In genomic region chr17:43831633-43832032, GRCh38 we compare ENCODE assay signal across 12 cellular contexts. TPM values are rescaled to one million over a fixed set of nuclear protein-coding genes. Genes with fewer than 3 reads are reported as not detected.
DNase-seq lines count a peak whose midpoint lies in the region; ATAC-seq, FAIRE-seq and TF ChIP-seq lines count a peak whose summit lies in the region.
"Had no signal": no experiment of that assay in that cellular context is flagged by ENCODE, and none has a peak within 500 bp of the region (broad histone marks: within the 10 kb centered on the region; RNA-seq: fewer than 3 reads in every experiment).

No MANE protein-coding gene starts in this region.

- DNase-seq in A549 (ENCODE audit: low read depth in 1 of 2, low spot score in 1 of 2), result no peak
- DNase-seq in G401 (ENCODE audit: low spot score), result peak; percentile 57
- no peak for DNase-seq in breast epithelium (ENCODE audit: low spot score in 2 of 2)
- peak; percentile 66 for DNase-seq in lung (ENCODE audit: low spot score)
- no peak for DNase-seq in NCI-H510A treated with DMSO at 0.1 percent for 48 hours (lab: John Stamatoyannopoulos, UW)
- no peak for DNase-seq in esophagus muscularis mucosa (ENCODE audit: extremely low spot score)
- no peak for DNase-seq in ascending aorta (ENCODE audit: low spot score in 2 of 2)
- DNase-seq: NCI-H1092, NCI-H69, SW 1271 had no signal

- TF ChIP-seq EP300 in A549 (IDR thresholded peaks at IDR 0.05) (no peak), esophagus muscularis mucosa (IDR thresholded peaks at IDR 0.05) (no peak)

- H3K4me3 ChIP-seq in A549 (peak overlapping the region; percentile 80), breast epithelium (peak overlapping the region in 2 of 3 donors; percentile 88 to 90), lung (no peak overlapping the region), esophagus muscularis mucosa (no peak overlapping the region), ascending aorta (peak overlapping the region in 1 of 2 donors; percentile 91)

- H3K4me1 ChIP-seq in A549 (peaks cover 24% of the 10 kb centered on the region), breast epithelium (peaks cover 0 to 7% of the 10 kb centered on the region in 2 donors), lung (ENCODE audit: control insufficient read depth in 2 of 2, insufficient read depth in 2 of 2, low read length in 2 of 2) (peaks cover 4 to 6% of the 10 kb centered on the region in 2 donors), esophagus muscularis mucosa (peaks cover 20 to 28% (median 24%) of the 10 kb centered on the region in 4 donors), ascending aorta (peaks cover 0 to 12% of the 10 kb centered on the region in 2 donors)

- ATAC-seq in A549, result no peak
- no peak for ATAC-seq in lung (ENCODE audit: insufficient read depth, low FRiP score)
- ATAC-seq in GM19463 (IDR thresholded peaks at IDR 0.05; ENCODE audit: unreplicated experiment), result no peak

- 90% methylated on average over 8 of the region's 8 CpGs for WGBS in A549 (ENCODE audit: missing lambda C conversion rate)
- WGBS in lung, 2 donors, result 54 to 82% methylated on average over 8 of the region's 8 CpGs
- WGBS in esophagus muscularis mucosa, result 84% methylated on average over 8 of the region's 8 CpGs

- in situ Hi-C loops in G401 (cut with HindIII; ENCODE audit: low sequenced_read_pairs), result no loop called here

- intact Hi-C loops in breast epithelium (cut with DNase I; ENCODE audit: low total_unique reads), result loop anchor here (10.0 kb wide), 1 partner anchor 57 kb away; the partner anchor contains the start of gene DUSP3
- intact Hi-C loops in esophagus muscularis mucosa (cut with DNase I), result loop anchor here (5.0 kb wide), 1 partner anchor 49 kb away; the partner anchor contains the start of gene CFAP97D1
- intact Hi-C loops in ascending aorta (cut with DNase I), result loop anchor here (2.0 kb wide), 1 partner anchor 53 kb away; the partner anchor contains the start of gene DUSP3

- peak overlapping the region; percentile 90 for H3K4me2 ChIP-seq in A549

- H3K27ac ChIP-seq in A549 (peak overlapping the region; percentile 91 to 98), breast epithelium (no peak overlapping the region), lung (ENCODE audit: low read depth in 1 of 2, low read length in 1 of 2) (peak overlapping the region; percentile 4 to 87), esophagus muscularis mucosa (replicated peaks in 1 of 4) (no peak overlapping the region), ascending aorta (peak overlapping the region in 1 of 2 donors; percentile 11)

- no peaks in the 10 kb centered on the region for H3K9me3 ChIP-seq in A549
- no peaks in the 10 kb centered on the region for H3K9me3 ChIP-seq in breast epithelium
- no peaks in the 10 kb centered on the region for H3K9me3 ChIP-seq in lung (ENCODE audit: control insufficient read depth in 2 of 2, insufficient read depth in 1 of 2, low read length in 1 of 2)
- H3K9me3 ChIP-seq in esophagus muscularis mucosa, result no peaks in the 10 kb centered on the region
- H3K9me3 ChIP-seq in ascending aorta, result no peaks in the 10 kb centered on the region

- no peaks in the 10 kb centered on the region for H3K27me3 ChIP-seq in breast epithelium
- H3K27me3 ChIP-seq in lung (ENCODE audit: control insufficient read depth, insufficient read depth), result no peaks in the 10 kb centered on the region
- no peaks in the 10 kb centered on the region for H3K27me3 ChIP-seq in esophagus muscularis mucosa
- no peaks in the 10 kb centered on the region for H3K27me3 ChIP-seq in ascending aorta

- TF ChIP-seq POLR2A in A549 (IDR thresholded peaks at IDR 0.05; ENCODE audit: low read length), result no peak
- TF ChIP-seq POLR2A in breast epithelium (IDR thresholded peaks at IDR 0.05), result no peak
- TF ChIP-seq POLR2A in esophagus muscularis mucosa (IDR thresholded peaks at IDR 0.05; ENCODE audit: low read depth), result no peak

- TF ChIP-seq RAD21 in A549 (conservative IDR thresholded peaks at IDR 0.05 in 1 of 2, IDR thresholded peaks at IDR 0.05 in 1 of 2), result no peak

- CTCF ChIA-PET in A549 (lab: Yijun Ruan, JAX), result interaction anchor here (0.6 to 5.9 kb wide), 7 partner anchors 10 to 392 kb away, joined by 3 to 31 read pairs (median 4); partner anchors contain the start of genes CD300LG and MPP2

- H3K36me3 ChIP-seq in breast epithelium, result no peaks in the 10 kb centered on the region
- H3K36me3 ChIP-seq in lung (ENCODE audit: control insufficient read depth in 2 of 2, insufficient read depth in 2 of 2, low read length in 2 of 2), result peaks cover 2 to 12% of the 10 kb centered on the region in 2 donors
- H3K36me3 ChIP-seq in esophagus muscularis mucosa, result peaks cover 0 to 48% (median 34%) of the 10 kb centered on the region in 4 donors
- peaks cover 10 to 31% of the 10 kb centered on the region in 2 donors for H3K36me3 ChIP-seq in ascending aorta

- POLR2A ChIA-PET in A549 (lab: Yijun Ruan, JAX), result no interaction called here

- no peak for FAIRE-seq in A549 (lab: Jason Lieb, UNC)

- TF ChIP-seq CTCF in A549 (IDR thresholded peaks at IDR 0.05) (no peak), breast epithelium (IDR thresholded peaks at IDR 0.05) (no peak), lung (IDR thresholded peaks at IDR 0.05; ENCODE audit: control extremely low read depth, extremely low read depth) (no peak), esophagus muscularis mucosa (IDR thresholded peaks at IDR 0.05) (no peak), ascending aorta (IDR thresholded peaks at IDR 0.05) (no peak)

TF ChIP-seq in A549, 52 proteins besides CTCF, POLR2A, EP300 and RAD21 (continues in another document):
- TF ChIP-seq CBX2 (IDR thresholded peaks at IDR 0.05; ENCODE audit: borderline replicate concordance, low read depth), result no peak
- TF ChIP-seq MAFK (IDR thresholded peaks at IDR 0.05; ENCODE audit: partially characterized antibody), result no peak
- TF ChIP-seq ZC3H11A (IDR thresholded peaks at IDR 0.05), result no peak
- TF ChIP-seq HEYL (CRISPR knock-in tag; IDR thresholded peaks at IDR 0.05), result no peak
- TF ChIP-seq CHD4 (IDR thresholded peaks at IDR 0.05; ENCODE audit: borderline replicate concordance), result no peak
- no peak for TF ChIP-seq POLR2AphosphoS2 (conservative IDR thresholded peaks at IDR 0.05; ENCODE audit: low read length)
- TF ChIP-seq MAZ (IDR thresholded peaks at IDR 0.05; ENCODE audit: borderline replicate concordance, low read depth, low read length), result no peak
- no peak for TF ChIP-seq EHMT2 (IDR thresholded peaks at IDR 0.05; ENCODE audit: low read depth)
- TF ChIP-seq ATOH8 (CRISPR knock-in tag; IDR thresholded peaks at IDR 0.05; ENCODE audit: low read depth), result no peak

RNA-seq across cellular contexts. Expression of gene MPP3, which starts 1.3 kb away (rescaled TPM):
- 15.5 and 20.3 TPM in 2 replicates for polyA plus RNA-seq in A549 (2011; rRNA removed)
- polyA plus RNA-seq in A549 (2012; cell fraction: cytosol; rRNA removed), result 22.5 and 23.2 TPM in 2 replicates
- polyA plus RNA-seq in A549 (2012; cell fraction: nucleus; rRNA removed), result 121 and 123 TPM in 2 replicates
- polyA plus RNA-seq in A549 (2017; fragmentation: RNase III; extraction: RNeasy Plus Mini Kit Qiagen cat#74134 plus additional on column Dnase treatment), result 21.4 to 27.4 TPM (median 25.3 TPM) in 3 replicates
- polyA minus RNA-seq in A549 (2011; rRNA and poly(A)+ RNA removed), result 11.6 and 14.8 TPM in 2 replicates
- 2.1 and 2.2 TPM in 2 replicates for total RNA-seq in G401 (2014; rRNA removed; shearing (Covaris generic))
- 10 to 100 TPM; 24.2 to 26.3 (median 26.2) TPM for total RNA-seq in breast epithelium
- 10 to 100 TPM; 32.2 to 38.7 TPM for total RNA-seq in lung
- 10 to 100 TPM in 1 of 2 donors, 1 to 10 TPM in 1; 9.9 to 17.0 TPM for polyA plus RNA-seq in lung
- total RNA-seq in esophagus muscularis mucosa, result 1 to 10 TPM; 5.0 to 9.9 (median 6.2) TPM
- 37.0 TPM for total RNA-seq in ascending aorta

RNA-seq across cellular contexts. Expression of gene CD300LG, which starts 15.3 kb away (rescaled TPM):
- polyA plus RNA-seq in A549 (2011; rRNA removed), result not detected in 2 replicates
- 0.03 TPM in 1 of 2 replicates, not detected in the other for polyA plus RNA-seq in A549 (2012; cell fraction: cytosol; rRNA removed)
- not detected in 2 replicates for polyA plus RNA-seq in A549 (2012; cell fraction: nucleus; rRNA removed)
- polyA plus RNA-seq in A549 (2017; fragmentation: RNase III; extraction: RNeasy Plus Mini Kit Qiagen cat#74134 plus additional on column Dnase treatment), result not detected in 3 replicates
- polyA minus RNA-seq in A549 (2011; rRNA and poly(A)+ RNA removed), result not detected in 2 replicates
- total RNA-seq in G401 (2014; rRNA removed; shearing (Covaris generic)), result 0.31 TPM in 1 of 2 replicates, not detected in the other
- total RNA-seq in breast epithelium, result 10 to 100 TPM; 17.9 to 69.2 (median 51.0) TPM
- total RNA-seq in lung, result 1 to 10 TPM; 1.1 to 6.8 TPM
- 1 to 10 TPM; 1.4 to 3.6 TPM for polyA plus RNA-seq in lung
- total RNA-seq in esophagus muscularis mucosa, result 10 to 100 TPM in 1 of 4 donors, 1 to 10 TPM in 2, under 1 TPM in 1; 0.83 to 12.0 (median 7.3) TPM
- 45.9 TPM for total RNA-seq in ascending aorta
- total RNA-seq: kidney epithelial cell had no signal

RNA-seq across cellular contexts. Expression of gene CFAP97D1, which starts 51.4 kb away (rescaled TPM):
- polyA plus RNA-seq in A549 (2011; rRNA removed), result 0.04 TPM in 1 of 2 replicates, not detected in the other
- 0.01 TPM in 2 replicates for polyA plus RNA-seq in A549 (2012; cell fraction: cytosol; rRNA removed)
- polyA plus RNA-seq in A549 (2012; cell fraction: nucleus; rRNA removed), result 0.02 TPM in 1 of 2 replicates, not detected in the other
- polyA plus RNA-seq in A549 (2017; fragmentation: RNase III; extraction: RNeasy Plus Mini Kit Qiagen cat#74134 plus additional on column Dnase treatment), result 0.03 to 0.04 TPM in 2 of 3 replicates, not detected in the other
- polyA minus RNA-seq in A549 (2011; rRNA and poly(A)+ RNA removed), result not detected in 2 replicates
- not detected in 2 replicates for total RNA-seq in G401 (2014; rRNA removed; shearing (Covaris generic))
- under 1 TPM in 1 of 3 donors, not detected in 2; 0.16 TPM for total RNA-seq in breast epithelium
- under 1 TPM in 1 of 2 donors, not detected in 1; 0.06 TPM for total RNA-seq in lung
- polyA plus RNA-seq in lung, result under 1 TPM; 0.01 to 0.02 TPM
- under 1 TPM in 1 of 4 donors, not detected in 3; 0.19 TPM for total RNA-seq in esophagus muscularis mucosa
- total RNA-seq in ascending aorta, result not detected
- total RNA-seq: kidney epithelial cell had no signal

RNA-seq across cellular contexts. Expression of gene DUSP3, which starts 52.9 kb away (rescaled TPM):
- polyA plus RNA-seq in A549 (2011; rRNA removed) (60.2 and 62.2 TPM in 2 replicates), A549 (2017; fragmentation: RNase III; extraction: RNeasy Plus Mini Kit Qiagen cat#74134 plus additional on column Dnase treatment) (54.7 to 60.0 TPM (median 57.2 TPM) in 3 replicates), lung (10 to 100 TPM; 50.5 to 82.6 TPM)
- polyA plus RNA-seq in A549 (2012; cell fraction: cytosol; rRNA removed), result 46.2 and 54.5 TPM in 2 replicates
- 46.7 and 58.3 TPM in 2 replicates for polyA plus RNA-seq in A549 (2012; cell fraction: nucleus; rRNA removed)
- 58.8 and 70.6 TPM in 2 replicates for polyA minus RNA-seq in A549 (2011; rRNA and poly(A)+ RNA removed)
- total RNA-seq in G401 (2014; rRNA removed; shearing (Covaris generic)), result 79.1 and 101 TPM in 2 replicates
- total RNA-seq in breast epithelium (10 to 100 TPM; 51.5 to 74.9 (median 62.6) TPM), lung (10 to 100 TPM; 49.6 to 86.3 TPM), esophagus muscularis mucosa (100 to 1,000 TPM; 130 to 182 (median 158) TPM), ascending aorta (70.5 TPM)

Comparison
In these comparisons a context has a peak if more than half of its experiments do, and no peak if none do; other contexts are left out.
1. DNase-seq: peak in G401 (single experiment) and lung (single experiment); none in A549 (0 of 2), breast epithelium (0 of 2), NCI-H510A treated with DMSO at 0.1 percent for 48 hours (single experiment), esophagus muscularis mucosa (single experiment) and ascending aorta (0 of 2).
2. H3K27ac ChIP-seq: peak in A549 (2 of 2) and lung (2 of 2); none in breast epithelium (0 of 2) and esophagus muscularis mucosa (0 of 4).
3. H3K4me3 ChIP-seq: peak in A549 (single experiment) and breast epithelium (2 of 3); none in lung (single experiment) and esophagus muscularis mucosa (0 of 4).